Comparison of ENCODE assay signal across 20 cellular contexts in genomic region chr2:45617496-45617895, GRCh38.
"Had no signal": no experiment of that assay in that cellular context is flagged by ENCODE, and none has a peak within 500 bp of the region (broad histone marks: within the 10 kb centered on the region; RNA-seq: fewer than 3 reads in every experiment).

No MANE protein-coding gene starts in this region.

- H3K27ac ChIP-seq: lower lobe of right lung, prostate gland, right atrium auricular region, stomach, thyroid gland, upper lobe of left lung had no signal

- ATAC-seq: effector memory CD8-positive, alpha-beta T cell; left ventricle myocardium superior; naive thymus-derived CD8-positive, alpha-beta T cell; sciatic nerve had no signal

- H3K36me3 ChIP-seq: lower lobe of right lung, prostate gland, right atrium auricular region, stomach, thyroid gland, upper lobe of left lung had no signal

- H3K4me1 ChIP-seq: prostate gland, upper lobe of left lung had no signal

- H3K4me2 ChIP-seq: smooth muscle cell had no signal

- DNase-seq: cortex of kidney; effector memory CD8-positive, alpha-beta T cell; hypothalamus; left ventricle myocardium superior; lower lobe of right lung; naive thymus-derived CD8-positive, alpha-beta T cell; nephron progenitor cell; nucleus accumbens; stimulated activated CD4-positive, alpha-beta T cell treated with anti-CD3 and anti-CD28 coated beads, Interleukin-12 subunit alpha, Interleukin-12 subunit beta, amount 100 ng/mL, for 4 hours; stimulated activated CD4-positive, alpha-beta T cell treated with anti-CD3 and anti-CD28 coated beads, Interleukin-1b, Interleukin-23, amount 100 ng/mL, for 48 hours; stimulated activated CD4-positive, alpha-beta T cell treated with anti-CD3 and anti-CD28 coated beads, Interleukin-4, amount 100 ng/mL, for 1 hour; stimulated activated CD8-positive, alpha-beta memory T cell treated with anti-CD3 and anti-CD28 coated beads, Interleukin-4, amount 100 ng/mL, for 48 hours; stimulated activated naive CD4-positive, alpha-beta T cell; stomach; thyroid gland; upper lobe of left lung had no signal

- H3K27me3 ChIP-seq: right atrium auricular region, stomach, thyroid gland, upper lobe of left lung had no signal

- H3K4me3 ChIP-seq: lower lobe of right lung, prostate gland, right atrium auricular region, smooth muscle cell, stomach, thyroid gland, upper lobe of left lung had no signal

- H3K9me3 ChIP-seq: lower lobe of right lung, prostate gland, right atrium auricular region, stomach, thyroid gland, upper lobe of left lung had no signal
